ENCODE assay signal across 11 cellular contexts in the genomic region with DNA sequence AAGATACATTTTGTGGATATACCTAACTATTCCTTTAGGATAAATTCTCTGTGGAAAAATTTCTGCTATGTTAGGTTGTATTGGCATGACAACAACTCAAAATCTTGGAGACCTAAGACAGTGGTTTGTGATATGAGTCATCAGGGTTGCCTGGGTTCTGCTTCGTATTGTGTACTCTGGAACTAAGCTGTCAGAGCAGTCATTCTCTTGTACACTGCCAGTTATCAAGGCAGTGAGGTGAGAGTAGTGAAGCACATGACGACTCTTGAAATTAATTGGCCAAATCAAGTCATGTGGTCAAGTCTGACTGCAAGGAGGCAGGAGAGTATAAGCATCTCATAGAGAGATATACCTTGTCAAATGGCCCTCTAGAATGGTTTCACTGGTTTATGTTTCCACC.
DNase-seq lines count a peak whose midpoint lies in the region; ATAC-seq, FAIRE-seq and TF ChIP-seq lines count a peak whose summit lies in the region.
"Had no signal": no experiment of that assay in that cellular context is flagged by ENCODE, and none has a peak within 500 bp of the region (broad histone marks: within the 10 kb centered on the region; RNA-seq: fewer than 3 reads in every experiment).

No MANE protein-coding gene starts in this region.

- peak; percentile 58 to 66 for ATAC-seq in activated T-cell treated with anti-CD3 and anti-CD28 coated beads, Interleukin-2, amount 50 U/mL, for 72 hours (replicated peaks in 1 of 2)
- ATAC-seq in HG03354 (IDR thresholded peaks at IDR 0.05; ENCODE audit: poor library complexity, severe bottlenecking, unreplicated experiment) (peak; percentile 94), GM21576 (IDR thresholded peaks at IDR 0.05; ENCODE audit: unreplicated experiment) (no peak)
- peak; percentile 60 for ATAC-seq in stimulated activated effector memory CD8-positive, alpha-beta T cell treated with anti-CD3 and anti-CD28 coated beads, Interleukin-12 subunit alpha, Interleukin-12 subunit beta, amount 100 ng/mL, for 72 hours
- ATAC-seq: naive thymus-derived CD8-positive, alpha-beta T cell; Right ventricle myocardium inferior had no signal

- no peak overlapping the region for H3K4me3 ChIP-seq in astrocyte (ENCODE audit: insufficient read depth, low read depth, low read length)

- no peaks in the 10 kb centered on the region for H3K9me3 Mint-ChIP-seq in activated T-cell treated with anti-CD3 and anti-CD28 coated beads, Interleukin-2, amount 50 U/mL, for 72 hours
- no peaks in the 10 kb centered on the region for H3K9me3 Mint-ChIP-seq in astrocyte (ENCODE audit: unreplicated experiment)
- H3K9me3 Mint-ChIP-seq in stimulated activated effector memory CD8-positive, alpha-beta T cell treated with anti-CD3 and anti-CD28 coated beads, Interleukin-12 subunit alpha, Interleukin-12 subunit beta, amount 100 ng/mL, for 72 hours: no peaks in the 10 kb centered on the region
- H3K9me3 Mint-ChIP-seq: naive thymus-derived CD8-positive, alpha-beta T cell had no signal

- no peaks in the 10 kb centered on the region for H3K9me3 ChIP-seq in astrocyte (ENCODE audit: insufficient read depth, low read depth, low read length)

- no peaks in the 10 kb centered on the region for H3K4me1 Mint-ChIP-seq in activated T-cell treated with anti-CD3 and anti-CD28 coated beads, Interleukin-2, amount 50 U/mL, for 72 hours (ENCODE audit: low read depth)
- H3K4me1 Mint-ChIP-seq in astrocyte (ENCODE audit: low read depth, unreplicated experiment): peaks cover 6% of the 10 kb centered on the region
- no peaks in the 10 kb centered on the region for H3K4me1 Mint-ChIP-seq in stimulated activated effector memory CD8-positive, alpha-beta T cell treated with anti-CD3 and anti-CD28 coated beads, Interleukin-12 subunit alpha, Interleukin-12 subunit beta, amount 100 ng/mL, for 72 hours
- H3K4me1 Mint-ChIP-seq: IgD-negative memory B cell; naive thymus-derived CD8-positive, alpha-beta T cell had no signal

- H3K36me3 ChIP-seq in astrocyte (ENCODE audit: insufficient read depth, low read length): no peaks in the 10 kb centered on the region

- no peaks in the 10 kb centered on the region for H3K79me2 ChIP-seq in astrocyte (ENCODE audit: insufficient read depth, low read length)

- no peak overlapping the region for H2AFZ ChIP-seq in astrocyte (ENCODE audit: low read depth, low read length)

- H3K27me3 Mint-ChIP-seq in activated T-cell treated with anti-CD3 and anti-CD28 coated beads, Interleukin-2, amount 50 U/mL, for 72 hours (ENCODE audit: low read depth): peaks cover 5% of the 10 kb centered on the region
- H3K27me3 Mint-ChIP-seq in astrocyte (ENCODE audit: low read depth, unreplicated experiment): no peaks in the 10 kb centered on the region
- H3K27me3 Mint-ChIP-seq: IgD-negative memory B cell had no signal

- no peak overlapping the region for H3K4me3 Mint-ChIP-seq in activated T-cell treated with anti-CD3 and anti-CD28 coated beads, Interleukin-2, amount 50 U/mL, for 72 hours
- no peak overlapping the region for H3K4me3 Mint-ChIP-seq in astrocyte (ENCODE audit: unreplicated experiment)
- H3K4me3 Mint-ChIP-seq in stimulated activated effector memory CD8-positive, alpha-beta T cell treated with anti-CD3 and anti-CD28 coated beads, Interleukin-12 subunit alpha, Interleukin-12 subunit beta, amount 100 ng/mL, for 72 hours: no peak overlapping the region
- H3K4me3 Mint-ChIP-seq: IgD-negative memory B cell; naive thymus-derived CD8-positive, alpha-beta T cell had no signal

- H3K9ac ChIP-seq in astrocyte (ENCODE audit: low read length): no peak overlapping the region

- H3K36me3 Mint-ChIP-seq in activated T-cell treated with anti-CD3 and anti-CD28 coated beads, Interleukin-2, amount 50 U/mL, for 72 hours (ENCODE audit: insufficient read depth in 2 of 2): no peaks in the 10 kb centered on the region
- no peaks in the 10 kb centered on the region for H3K36me3 Mint-ChIP-seq in astrocyte (ENCODE audit: low read depth, unreplicated experiment)
- H3K36me3 Mint-ChIP-seq in stimulated activated effector memory CD8-positive, alpha-beta T cell treated with anti-CD3 and anti-CD28 coated beads, Interleukin-12 subunit alpha, Interleukin-12 subunit beta, amount 100 ng/mL, for 72 hours: no peaks in the 10 kb centered on the region
- H3K36me3 Mint-ChIP-seq: IgD-negative memory B cell; naive thymus-derived CD8-positive, alpha-beta T cell had no signal

- no peaks in the 10 kb centered on the region for H4K20me1 ChIP-seq in astrocyte (ENCODE audit: insufficient read depth, low read length)

- H3K27ac ChIP-seq in astrocyte (ENCODE audit: low read depth, low read length): peak overlapping the region; percentile 10

- no peaks in the 10 kb centered on the region for H3K27me3 ChIP-seq in astrocyte (ENCODE audit: insufficient read depth, low read length)

- no peak overlapping the region for H3K27ac Mint-ChIP-seq in activated T-cell treated with anti-CD3 and anti-CD28 coated beads, Interleukin-2, amount 50 U/mL, for 72 hours
- H3K27ac Mint-ChIP-seq in astrocyte (ENCODE audit: unreplicated experiment): peak overlapping the region; percentile 63
- H3K27ac Mint-ChIP-seq in stimulated activated effector memory CD8-positive, alpha-beta T cell treated with anti-CD3 and anti-CD28 coated beads, Interleukin-12 subunit alpha, Interleukin-12 subunit beta, amount 100 ng/mL, for 72 hours: no peak overlapping the region
- H3K27ac Mint-ChIP-seq: IgD-negative memory B cell; naive thymus-derived CD8-positive, alpha-beta T cell had no signal

- no peak for TF ChIP-seq CTCF in astrocyte (IDR thresholded peaks at IDR 0.05; ENCODE audit: insufficient read depth, low read depth, low read length)

- DNase-seq in activated T-cell treated with anti-CD3 and anti-CD28 coated beads, Interleukin-2, amount 50 U/mL, for 72 hours: no peak
- no peak for DNase-seq in activated T-cell treated with anti-CD3 and anti-CD28 coated beads, Interleukin-2, amount 50 U/mL, for 1 hour
- DNase-seq in astrocyte (ENCODE audit: low read depth): peak; percentile 88
- no peak for DNase-seq in stimulated activated effector memory CD8-positive, alpha-beta T cell treated with anti-CD3 and anti-CD28 coated beads, Interleukin-12 subunit alpha, Interleukin-12 subunit beta, amount 100 ng/mL, for 72 hours (ENCODE audit: low spot score in 2 of 2)
- DNase-seq in NCI-H2081 treated with DMSO at 0.1 percent for 48 hours (lab: John Stamatoyannopoulos, UW): no peak
- no peak for DNase-seq in NCI-H187 treated with DMSO at 0.1 percent for 48 hours (lab: John Stamatoyannopoulos, UW)
- DNase-seq: naive thymus-derived CD8-positive, alpha-beta T cell had no signal

- H3K4me2 ChIP-seq in astrocyte (ENCODE audit: low read length): no peak overlapping the region

- FAIRE-seq in astrocyte (lab: Jason Lieb, UNC): peak; percentile 9

- no peaks in the 10 kb centered on the region for H3K4me1 ChIP-seq in astrocyte (ENCODE audit: insufficient read depth, low read length)
